Comparison of ENCODE assay signal across 21 cellular contexts in the genomic region with DNA sequence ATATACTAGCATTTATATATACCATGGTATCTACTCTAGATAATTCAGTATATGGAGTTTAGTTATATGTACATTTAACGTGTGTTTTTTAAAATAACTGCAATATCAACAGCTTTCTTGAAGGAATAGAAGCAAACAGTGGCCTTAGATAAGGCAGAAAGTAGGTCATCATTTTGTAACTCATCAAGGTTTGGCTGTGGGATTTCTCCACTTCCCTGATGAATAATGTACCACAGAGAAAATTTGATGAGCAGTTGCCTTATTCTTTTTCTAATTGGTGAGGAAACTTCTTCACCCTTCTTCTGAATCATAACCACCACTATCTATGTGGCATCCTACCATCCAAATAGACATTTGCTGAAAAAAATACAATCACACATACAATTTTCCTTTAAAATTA.
"Had no signal": no experiment of that assay in that cellular context is flagged by ENCODE, and none has a peak within 500 bp of the region (broad histone marks: within the 10 kb centered on the region; RNA-seq: fewer than 3 reads in every experiment).

No MANE protein-coding gene starts in this region.

- DNase-seq: dorsolateral prefrontal cortex; effector CD4-positive, alpha-beta T cell; endodermal cell; foreskin keratinocyte; hypothalamus; immature natural killer cell; mucosa of descending colon; naive B cell; pancreas; retina; right lobe of liver; stimulated activated CD4-positive, alpha-beta T cell treated with anti-CD3 and anti-CD28 coated beads, Interleukin-2, amount 100 ng/mL, for 24 hours; stimulated activated CD4-positive, alpha-beta T cell treated with anti-CD3 and anti-CD28 coated beads, Interleukin-4, amount 100 ng/mL, for 24 hours; stimulated activated naive CD8-positive, alpha-beta T cell treated with anti-CD3 and anti-CD28 coated beads, Interleukin-15, Interleukin-2, amounts not matched to agents 100 U/mL and 50 U/mL, for 24 hours; substantia nigra; testis; tibial artery had no signal

- H3K27ac ChIP-seq: esophagus muscularis mucosa, foreskin keratinocyte, gastroesophageal sphincter, neutrophil, pancreas, right lobe of liver, testis, tibial artery had no signal

- H3K9me3 ChIP-seq: esophagus muscularis mucosa, gastroesophageal sphincter, mucosa of descending colon, neutrophil, pancreas, right lobe of liver, testis, tibial artery had no signal

- ATAC-seq: foreskin keratinocyte; mucosa of descending colon; pancreas; stimulated activated effector memory CD8-positive, alpha-beta T cell treated with anti-CD3 and anti-CD28 coated beads, Interleukin-12 subunit alpha, Interleukin-12 subunit beta, amount 100 ng/mL, for 72 hours; stimulated activated naive CD8-positive, alpha-beta T cell treated with anti-CD3 and anti-CD28 coated beads, Interleukin-15, Interleukin-2, amounts not matched to agents 100 U/mL and 50 U/mL, for 24 hours had no signal

- H3K27me3 ChIP-seq: dorsolateral prefrontal cortex, esophagus muscularis mucosa, foreskin keratinocyte, gastroesophageal sphincter, neutrophil, pancreas, right lobe of liver, testis, tibial artery had no signal

- H3K36me3 ChIP-seq: esophagus muscularis mucosa, gastroesophageal sphincter, neutrophil, pancreas, right lobe of liver, tibial artery had no signal

- H3K4me1 ChIP-seq: esophagus muscularis mucosa, foreskin keratinocyte, gastroesophageal sphincter, pancreas, right lobe of liver, testis, tibial artery had no signal

- H3K4me3 ChIP-seq: dorsolateral prefrontal cortex, esophagus muscularis mucosa, gastroesophageal sphincter, mucosa of descending colon, pancreas, right lobe of liver, testis, tibial artery had no signal
